1 cellular context compared by ENCODE assay signal in the genomic region with DNA sequence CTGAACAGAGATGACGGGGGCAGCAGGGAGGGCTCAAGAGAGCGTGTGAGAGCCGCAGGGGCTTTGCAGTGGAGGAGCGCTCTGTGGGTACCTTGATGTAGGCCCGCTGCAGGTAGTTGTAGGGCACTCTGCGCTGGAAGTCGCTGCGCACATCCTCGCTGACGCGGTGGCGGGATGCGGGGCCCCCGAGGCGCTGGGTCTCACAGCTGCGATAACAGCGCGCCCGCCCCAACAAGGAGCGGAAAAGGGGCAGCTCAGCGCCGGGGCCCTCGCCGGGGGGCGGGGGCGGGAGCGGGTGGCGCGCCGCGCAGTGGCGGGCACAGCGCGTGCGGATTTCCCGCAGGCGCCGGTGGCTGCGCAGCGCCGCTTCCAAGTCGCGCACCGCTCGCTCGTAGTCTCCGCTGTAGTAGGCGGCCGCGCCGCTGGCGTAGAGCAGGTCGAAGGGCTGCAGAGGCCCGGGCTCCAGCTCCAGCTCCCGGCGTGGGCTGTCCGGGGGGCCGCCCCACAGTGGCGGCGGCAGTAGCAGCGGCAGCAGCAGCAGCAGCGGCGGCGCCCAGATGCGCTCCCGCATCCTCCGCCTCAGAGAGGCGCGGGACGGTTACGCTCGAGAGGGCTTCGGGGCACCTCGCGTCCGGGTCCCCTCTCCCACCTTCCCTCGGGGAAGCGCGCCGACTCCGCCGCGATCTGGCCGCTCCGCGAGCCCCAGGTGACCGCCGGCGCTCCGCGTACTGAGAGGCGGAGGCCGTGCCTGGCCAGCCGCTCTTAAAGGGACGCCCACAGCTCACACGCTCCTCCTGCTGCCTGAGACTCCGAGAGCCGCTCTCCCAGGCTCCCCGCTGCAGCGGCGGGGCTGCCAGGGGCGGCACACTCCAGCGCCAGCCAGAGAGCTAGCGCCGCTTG.
TF ChIP-seq lines count a peak whose summit lies in the region.

A gene with protein sequence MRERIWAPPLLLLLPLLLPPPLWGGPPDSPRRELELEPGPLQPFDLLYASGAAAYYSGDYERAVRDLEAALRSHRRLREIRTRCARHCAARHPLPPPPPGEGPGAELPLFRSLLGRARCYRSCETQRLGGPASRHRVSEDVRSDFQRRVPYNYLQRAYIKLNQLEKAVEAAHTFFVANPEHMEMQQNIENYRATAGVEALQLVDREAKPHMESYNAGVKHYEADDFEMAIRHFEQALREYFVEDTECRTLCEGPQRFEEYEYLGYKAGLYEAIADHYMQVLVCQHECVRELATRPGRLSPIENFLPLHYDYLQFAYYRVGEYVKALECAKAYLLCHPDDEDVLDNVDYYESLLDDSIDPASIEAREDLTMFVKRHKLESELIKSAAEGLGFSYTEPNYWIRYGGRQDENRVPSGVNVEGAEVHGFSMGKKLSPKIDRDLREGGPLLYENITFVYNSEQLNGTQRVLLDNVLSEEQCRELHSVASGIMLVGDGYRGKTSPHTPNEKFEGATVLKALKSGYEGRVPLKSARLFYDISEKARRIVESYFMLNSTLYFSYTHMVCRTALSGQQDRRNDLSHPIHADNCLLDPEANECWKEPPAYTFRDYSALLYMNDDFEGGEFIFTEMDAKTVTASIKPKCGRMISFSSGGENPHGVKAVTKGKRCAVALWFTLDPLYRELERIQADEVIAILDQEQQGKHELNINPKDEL (minus strand): TSS at position 737 of the 900 bp plus-strand sequence. CDS start 166 bp downstream, at position 571.

TF ChIP-seq in HepG2, 621 proteins besides CTCF, POLR2A, EP300 and RAD21 (continued from another document and continues in another):
- no peak for TF ChIP-seq GATA4 (IDR thresholded peaks at IDR 0.05; ENCODE audit: borderline replicate concordance, low read depth)
- TF ChIP-seq, protein P1, sequence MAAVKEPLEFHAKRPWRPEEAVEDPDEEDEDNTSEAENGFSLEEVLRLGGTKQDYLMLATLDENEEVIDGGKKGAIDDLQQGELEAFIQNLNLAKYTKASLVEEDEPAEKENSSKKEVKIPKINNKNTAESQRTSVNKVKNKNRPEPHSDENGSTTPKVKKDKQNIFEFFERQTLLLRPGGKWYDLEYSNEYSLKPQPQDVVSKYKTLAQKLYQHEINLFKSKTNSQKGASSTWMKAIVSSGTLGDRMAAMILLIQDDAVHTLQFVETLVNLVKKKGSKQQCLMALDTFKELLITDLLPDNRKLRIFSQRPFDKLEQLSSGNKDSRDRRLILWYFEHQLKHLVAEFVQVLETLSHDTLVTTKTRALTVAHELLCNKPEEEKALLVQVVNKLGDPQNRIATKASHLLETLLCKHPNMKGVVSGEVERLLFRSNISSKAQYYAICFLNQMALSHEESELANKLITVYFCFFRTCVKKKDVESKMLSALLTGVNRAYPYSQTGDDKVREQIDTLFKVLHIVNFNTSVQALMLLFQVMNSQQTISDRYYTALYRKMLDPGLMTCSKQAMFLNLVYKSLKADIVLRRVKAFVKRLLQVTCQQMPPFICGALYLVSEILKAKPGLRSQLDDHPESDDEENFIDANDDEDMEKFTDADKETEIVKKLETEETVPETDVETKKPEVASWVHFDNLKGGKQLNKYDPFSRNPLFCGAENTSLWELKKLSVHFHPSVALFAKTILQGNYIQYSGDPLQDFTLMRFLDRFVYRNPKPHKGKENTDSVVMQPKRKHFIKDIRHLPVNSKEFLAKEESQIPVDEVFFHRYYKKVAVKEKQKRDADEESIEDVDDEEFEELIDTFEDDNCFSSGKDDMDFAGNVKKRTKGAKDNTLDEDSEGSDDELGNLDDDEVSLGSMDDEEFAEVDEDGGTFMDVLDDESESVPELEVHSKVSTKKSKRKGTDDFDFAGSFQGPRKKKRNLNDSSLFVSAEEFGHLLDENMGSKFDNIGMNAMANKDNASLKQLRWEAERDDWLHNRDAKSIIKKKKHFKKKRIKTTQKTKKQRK (IDR thresholded peaks at IDR 0.05; ENCODE audit: low read length) = no peak
- no peak for TF ChIP-seq DRAP1 (CRISPR knock-in tag; IDR thresholded peaks at IDR 0.05)
- TF ChIP-seq ZNF580 (CRISPR knock-in tag; IDR thresholded peaks at IDR 0.05; ENCODE audit: borderline replicate concordance, low read depth) = no peak
- TF ChIP-seq SMC3 (IDR thresholded peaks at IDR 0.05; ENCODE audit: low read length) = no peak
- TF ChIP-seq, protein P2, sequence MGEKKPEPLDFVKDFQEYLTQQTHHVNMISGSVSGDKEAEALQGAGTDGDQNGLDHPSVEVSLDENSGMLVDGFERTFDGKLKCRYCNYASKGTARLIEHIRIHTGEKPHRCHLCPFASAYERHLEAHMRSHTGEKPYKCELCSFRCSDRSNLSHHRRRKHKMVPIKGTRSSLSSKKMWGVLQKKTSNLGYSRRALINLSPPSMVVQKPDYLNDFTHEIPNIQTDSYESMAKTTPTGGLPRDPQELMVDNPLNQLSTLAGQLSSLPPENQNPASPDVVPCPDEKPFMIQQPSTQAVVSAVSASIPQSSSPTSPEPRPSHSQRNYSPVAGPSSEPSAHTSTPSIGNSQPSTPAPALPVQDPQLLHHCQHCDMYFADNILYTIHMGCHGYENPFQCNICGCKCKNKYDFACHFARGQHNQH (CRISPR knock-in tag; IDR thresholded peaks at IDR 0.05) = 0 out of 2 replicates have a peak, but pooled peaks have one; percentile 39
- TF ChIP-seq ZNF33A (CRISPR knock-in tag; IDR thresholded peaks at IDR 0.05; ENCODE audit: borderline replicate concordance) = no peak
- TF ChIP-seq REPIN1 (CRISPR knock-in tag; IDR thresholded peaks at IDR 0.05; ENCODE audit: borderline replicate concordance, low read depth) = 0 out of 2 replicates have a peak, but pooled peaks have one; percentile 47
- TF ChIP-seq TCF7L2 (IDR thresholded peaks at IDR 0.05; ENCODE audit: low read depth, low read length) = no peak
- TF ChIP-seq ZXDC (CRISPR knock-in tag; IDR thresholded peaks at IDR 0.05) = no peak
- TF ChIP-seq ZNF232 (CRISPR knock-in tag; IDR thresholded peaks at IDR 0.05; ENCODE audit: borderline replicate concordance) = no peak; the same call in 1 of the 2 replicates
- no peak for TF ChIP-seq ZNF326 (CRISPR knock-in tag; IDR thresholded peaks at IDR 0.05; ENCODE audit: borderline replicate concordance)
- TF ChIP-seq KAT8 (CRISPR knock-in tag; IDR thresholded peaks at IDR 0.05) = no peak
- TF ChIP-seq, protein P3, sequence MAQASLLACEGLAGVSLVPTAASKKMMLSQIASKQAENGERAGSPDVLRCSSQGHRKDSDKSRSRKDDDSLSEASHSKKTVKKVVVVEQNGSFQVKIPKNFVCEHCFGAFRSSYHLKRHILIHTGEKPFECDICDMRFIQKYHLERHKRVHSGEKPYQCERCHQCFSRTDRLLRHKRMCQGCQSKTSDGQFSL (CRISPR knock-in tag; IDR thresholded peaks at IDR 0.05) = no peak
- TF ChIP-seq ISX (CRISPR knock-in tag; conservative IDR thresholded peaks at IDR 0.05) = no peak
- TF ChIP-seq KMT2A (CRISPR knock-in tag; IDR thresholded peaks at IDR 0.05) = no peak
- TF ChIP-seq ZBTB7B (CRISPR knock-in tag; IDR thresholded peaks at IDR 0.05) = no peak
- TF ChIP-seq ZNF609 (CRISPR knock-in tag; IDR thresholded peaks at IDR 0.05; ENCODE audit: borderline replicate concordance) = peak; percentile 36; the same call in 1 of the 2 replicates
- TF ChIP-seq NR2F6 (IDR thresholded peaks at IDR 0.05) = no peak
- 0 out of 2 replicates have a peak, but pooled peaks have one; percentile 7 for TF ChIP-seq NR2F6 (CRISPR knock-in tag; IDR thresholded peaks at IDR 0.05)
- TF ChIP-seq ZNF570 (CRISPR knock-in tag; IDR thresholded peaks at IDR 0.05; ENCODE audit: borderline replicate concordance) = no peak
- TF ChIP-seq HNRNPUL1 (IDR thresholded peaks at IDR 0.05; ENCODE audit: low read depth, low read length) = no peak
- TF ChIP-seq HNF4G (IDR thresholded peaks at IDR 0.05; ENCODE audit: borderline replicate concordance, low read depth, low read length) = no peak
- TF ChIP-seq HNF4G (CRISPR knock-in tag; IDR thresholded peaks at IDR 0.05; ENCODE audit: borderline replicate concordance, low read depth) = no peak
- no peak for TF ChIP-seq FOSL1 (CRISPR knock-in tag; IDR thresholded peaks at IDR 0.05; ENCODE audit: borderline replicate concordance)
- no peak for TF ChIP-seq ZFAT (CRISPR knock-in tag; conservative IDR thresholded peaks at IDR 0.05)
- no peak for TF ChIP-seq ZNF562 (CRISPR knock-in tag; IDR thresholded peaks at IDR 0.05; ENCODE audit: borderline replicate concordance)
- TF ChIP-seq ZNF761 (CRISPR knock-in tag; conservative IDR thresholded peaks at IDR 0.05) = no peak
- TF ChIP-seq NFATC3 (CRISPR knock-in tag; IDR thresholded peaks at IDR 0.05) = no peak
- peak; percentile 44 for TF ChIP-seq STAG1 (CRISPR knock-in tag; IDR thresholded peaks at IDR 0.05)
- TF ChIP-seq ZNF766 (CRISPR knock-in tag; IDR thresholded peaks at IDR 0.05; ENCODE audit: borderline replicate concordance) = no peak
- no peak for TF ChIP-seq TCF7 (IDR thresholded peaks at IDR 0.05; ENCODE audit: low read depth)
- TF ChIP-seq ZNF496 (CRISPR knock-in tag; IDR thresholded peaks at IDR 0.05; ENCODE audit: insufficient replicate concordance) = no peak
- no peak for TF ChIP-seq ZNF691 (CRISPR knock-in tag; IDR thresholded peaks at IDR 0.05; ENCODE audit: borderline replicate concordance, low read depth)
- TF ChIP-seq, protein P4, sequence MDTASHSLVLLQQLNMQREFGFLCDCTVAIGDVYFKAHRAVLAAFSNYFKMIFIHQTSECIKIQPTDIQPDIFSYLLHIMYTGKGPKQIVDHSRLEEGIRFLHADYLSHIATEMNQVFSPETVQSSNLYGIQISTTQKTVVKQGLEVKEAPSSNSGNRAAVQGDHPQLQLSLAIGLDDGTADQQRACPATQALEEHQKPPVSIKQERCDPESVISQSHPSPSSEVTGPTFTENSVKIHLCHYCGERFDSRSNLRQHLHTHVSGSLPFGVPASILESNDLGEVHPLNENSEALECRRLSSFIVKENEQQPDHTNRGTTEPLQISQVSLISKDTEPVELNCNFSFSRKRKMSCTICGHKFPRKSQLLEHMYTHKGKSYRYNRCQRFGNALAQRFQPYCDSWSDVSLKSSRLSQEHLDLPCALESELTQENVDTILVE (CRISPR knock-in tag; IDR thresholded peaks at IDR 0.05) = no peak
